In the genomic region with DNA sequence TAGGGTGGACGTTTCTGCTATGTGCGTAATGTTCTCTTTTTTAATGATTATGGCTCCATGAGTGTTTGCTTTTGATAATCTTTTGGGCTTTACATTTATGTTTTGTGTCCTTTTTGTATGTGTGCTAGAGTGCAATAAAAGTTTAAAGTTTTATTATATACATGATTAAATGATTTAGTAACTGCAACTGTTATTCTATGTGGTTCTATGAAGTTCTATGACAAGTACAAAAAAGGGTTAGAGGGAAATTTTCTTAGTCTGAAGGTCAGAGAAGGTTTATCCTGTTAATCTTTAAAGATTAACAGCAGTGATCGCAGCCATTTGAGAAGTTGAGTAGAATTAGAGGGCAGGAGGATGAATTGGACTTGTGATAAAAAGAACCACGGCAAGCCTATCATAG, we compare ENCODE assay signal across 20 cellular contexts.
DNase-seq lines count a peak whose midpoint lies in the region; ATAC-seq, FAIRE-seq and TF ChIP-seq lines count a peak whose summit lies in the region.
"Had no signal": no experiment of that assay in that cellular context is flagged by ENCODE, and none has a peak within 500 bp of the region (broad histone marks: within the 10 kb centered on the region; RNA-seq: fewer than 3 reads in every experiment).

No MANE protein-coding gene starts in this region.

- H3K27me3 Mint-ChIP-seq in nephron (ENCODE audit: low read depth), result no peaks in the 10 kb centered on the region
- H3K27me3 Mint-ChIP-seq: B cell; CD4-positive, CD25-positive, alpha-beta regulatory T cell had no signal

- no peak overlapping the region for H3K4me3 Mint-ChIP-seq in nephron
- H3K4me3 Mint-ChIP-seq: B cell; CD4-positive, CD25-positive, alpha-beta regulatory T cell; CD8-positive, alpha-beta T cell had no signal

- no peaks in the 10 kb centered on the region for H3K4me1 Mint-ChIP-seq in nephron
- H3K4me1 Mint-ChIP-seq: B cell; CD4-positive, CD25-positive, alpha-beta regulatory T cell had no signal

- peak; percentile 26 for DNase-seq in D721Med (ENCODE audit: insufficient read length, low spot score)
- DNase-seq in NCI-H82 treated with DMSO at 0.1 percent for 48 hours (lab: John Stamatoyannopoulos, UW; ENCODE audit: unreplicated experiment), result peak; percentile 69
- no peak for DNase-seq in hypothalamus (lab: John Stamatoyannopoulos, UW)
- DNase-seq in HuH-7 (ENCODE audit: low spot score), result no peak
- no peak for DNase-seq in NCI-H1092 (lab: John Stamatoyannopoulos, UW)
- DNase-seq: Caco-2; CD4-positive, CD25-positive, alpha-beta regulatory T cell; CD8-positive, alpha-beta T cell; DMS 273 treated with DMSO at 0.1 percent for 48 hours; DMS79; EL; GDM1; H7; HCEC 1CT had no signal

- peak overlapping the region in 2 of 3 experiments; percentile 74 to 85 for H3K27ac Mint-ChIP-seq in nephron
- H3K27ac Mint-ChIP-seq: B cell; CD4-positive, CD25-positive, alpha-beta regulatory T cell; CD8-positive, alpha-beta T cell had no signal

- ATAC-seq in GM19467 (IDR thresholded peaks at IDR 0.05; ENCODE audit: unreplicated experiment), result no peak
- ATAC-seq: CD8-positive, alpha-beta T cell; GM12878 had no signal

- TF ChIP-seq CTCF in D721Med (IDR thresholded peaks at IDR 0.05; ENCODE audit: insufficient read depth, missing control alignments) (no peak), nephron (IDR thresholded peaks at IDR 0.05; ENCODE audit: unreplicated experiment in 3 of 3) (no peak)

- H3K9me3 Mint-ChIP-seq in nephron, result peaks cover 3% of the 10 kb centered on the region

- H3K36me3 Mint-ChIP-seq in nephron (ENCODE audit: low read depth), result no peaks in the 10 kb centered on the region
- H3K36me3 Mint-ChIP-seq: CD4-positive, CD25-positive, alpha-beta regulatory T cell; CD8-positive, alpha-beta T cell had no signal

- FAIRE-seq in D721Med (lab: Jason Lieb, UNC) (peak; percentile 90), colon (lab: Jason Lieb, UNC) (peak; percentile 5)
- FAIRE-seq: GM12878, H1 had no signal

Comparison
In these comparisons a context has a peak if more than half of its experiments do, and no peak if none do; other contexts are left out.
1. DNase-seq: peak in D721Med (single experiment) and NCI-H82 treated with DMSO at 0.1 percent for 48 hours (single experiment); none in hypothalamus (0 of 51), HuH-7 (single experiment) and NCI-H1092 (single experiment).